Comparison of ENCODE assay signal across 17 cellular contexts in genomic region chr6:106976270-106976669, GRCh38. TPM values are rescaled to one million over a fixed set of nuclear protein-coding genes. Genes with fewer than 3 reads are reported as not detected.
DNase-seq lines count a peak whose midpoint lies in the region; TF ChIP-seq lines count a peak whose summit lies in the region.
"Had no signal": no experiment of that assay in that cellular context is flagged by ENCODE, and none has a peak within 500 bp of the region (broad histone marks: within the 10 kb centered on the region; RNA-seq: fewer than 3 reads in every experiment).

No MANE protein-coding gene starts in this region.

- no peaks in the 10 kb centered on the region for H3K9me3 ChIP-seq in BLaER1
- H3K9me3 ChIP-seq in HUES6 (ENCODE audit: control insufficient read depth, insufficient read depth, low read depth, low read length), result no peaks in the 10 kb centered on the region
- H3K9me3 ChIP-seq in colonic mucosa, result no peaks in the 10 kb centered on the region
- H3K9me3 ChIP-seq in mucosa of rectum (ENCODE audit: control insufficient read depth in 2 of 2, low read length in 2 of 2), result no peaks in the 10 kb centered on the region

- H3K27me3 ChIP-seq in BLaER1 (no peaks in the 10 kb centered on the region), HUES6 (ENCODE audit: control insufficient read depth, insufficient read depth, low read length) (no peaks in the 10 kb centered on the region), colonic mucosa (peaks cover 18% of the 10 kb centered on the region), mucosa of rectum (ENCODE audit: control insufficient read depth in 2 of 2, insufficient read depth in 2 of 2, low read length in 2 of 2) (peaks cover 0 to 6% of the 10 kb centered on the region in 2 donors)

- H3K36me3 ChIP-seq in BLaER1 (peaks cover 15% of the 10 kb centered on the region), HUES6 (ENCODE audit: control insufficient read depth, insufficient read depth, low read length) (peaks cover 31% of the 10 kb centered on the region), colonic mucosa (no peaks in the 10 kb centered on the region), mucosa of rectum (ENCODE audit: control insufficient read depth in 2 of 2, insufficient read depth in 2 of 2, low read length in 2 of 2) (no peaks in the 10 kb centered on the region)

- intact Hi-C loops in colonic mucosa (cut with DNase I), result loop anchor here (5.0 to 10.0 kb wide), 2 partner anchors 241 to 529 kb away; no protein-coding TSS in a partner anchor

- peak overlapping the region; percentile 76 for H3K4me2 ChIP-seq in BLaER1

- DNase-seq in colonic mucosa, result peak; percentile 70
- DNase-seq in DMS79 (lab: John Stamatoyannopoulos, UW), result no peak
- no peak for DNase-seq in cerebellum (ENCODE audit: low spot score)
- DNase-seq in NCI-H128 (lab: John Stamatoyannopoulos, UW; ENCODE audit: unreplicated experiment), result no peak
- DNase-seq in amniotic stem cell (lab: John Stamatoyannopoulos, UW), result no peak
- DNase-seq: activated CD8-positive, alpha-beta T cell treated with anti-CD3 and anti-CD28 coated beads for 36 hours; activated effector memory CD4-positive, alpha-beta T cell treated with anti-CD3 and anti-CD28 coated beads, Interleukin-2, amount 50 U/mL, for 16 hours; erythroblast; HCEC 1CT; midbrain; MV-4-11; RPMI8226; stimulated activated CD4-positive, alpha-beta T cell treated with anti-CD3 and anti-CD28 coated beads, Interleukin-4, amount 100 ng/mL, for 1 hour; stimulated activated naive B cell treated with anti-CD40 and anti-IgM and Interleukin-4, amounts not matched to agents 10 μg/mL and 1 μg/mL and 100 μg/mL, for 72 hours had no signal

- H3K4me3 ChIP-seq in BLaER1, result peak overlapping the region; percentile 99
- peak overlapping the region; percentile 81 for H3K4me3 ChIP-seq in HUES6 (ENCODE audit: low read depth, low read length)
- no peak overlapping the region for H3K4me3 ChIP-seq in colonic mucosa
- peak overlapping the region; percentile 63 to 67 for H3K4me3 ChIP-seq in mucosa of rectum (ENCODE audit: low read length in 2 of 2)

- H4K20me1 ChIP-seq in BLaER1, result peaks cover 32% of the 10 kb centered on the region

- peak overlapping the region; percentile 97 for H3K27ac ChIP-seq in BLaER1
- peak overlapping the region; percentile 97 for H3K27ac ChIP-seq in HUES6 (ENCODE audit: low read depth, low read length)
- H3K27ac ChIP-seq in colonic mucosa, result peak overlapping the region; percentile 93
- peak overlapping the region; percentile 85 to 90 for H3K27ac ChIP-seq in mucosa of rectum (ENCODE audit: low read depth in 2 of 2, low read length in 2 of 2)

- H3K9ac ChIP-seq in BLaER1 (peak overlapping the region; percentile 95), HUES6 (ENCODE audit: low read length) (peak overlapping the region; percentile 91), colonic mucosa (ENCODE audit: low read depth in 2 of 2, low read length in 2 of 2) (no peak overlapping the region), mucosa of rectum (ENCODE audit: low read depth in 1 of 2, low read length in 2 of 2) (peak overlapping the region; percentile 2 to 78)

- H3K4me1 ChIP-seq in BLaER1 (peaks cover 31% of the 10 kb centered on the region), HUES6 (ENCODE audit: control insufficient read depth, insufficient read depth, low read length) (peaks cover 18% of the 10 kb centered on the region), colonic mucosa (no peaks in the 10 kb centered on the region), mucosa of rectum (ENCODE audit: control insufficient read depth in 2 of 2, insufficient read depth in 2 of 2, low read length in 2 of 2) (peaks cover 8 to 17% of the 10 kb centered on the region in 2 donors)

- TF ChIP-seq CTCF in colonic mucosa (IDR thresholded peaks at IDR 0.05), result no peak

RNA-seq across cellular contexts. Expression of gene CD24, which starts 1.7 kb away (rescaled TPM):
- total RNA-seq in colonic mucosa, result 1,000 to 10,000 TPM; 1,002 to 2,710 TPM
- total RNA-seq in cerebellum, result 430 TPM

RNA-seq across cellular contexts. Expression of gene MTRES1, which starts 51.7 kb away (rescaled TPM):
- total RNA-seq in colonic mucosa, result 10 to 100 TPM; 29.5 to 36.4 TPM
- total RNA-seq in cerebellum, result 15.0 TPM

Comparison
In these comparisons a context has a peak if more than half of its experiments do, and no peak if none do; other contexts are left out.
1. H3K9ac ChIP-seq: peak in BLaER1 (single experiment), HUES6 (single experiment) and mucosa of rectum (2 of 2); none in colonic mucosa (0 of 2).
2. Peak in every context shown above with its lines, with median percentiles within 50 percentile points of each other: H3K27ac ChIP-seq.